In the genomic region with DNA sequence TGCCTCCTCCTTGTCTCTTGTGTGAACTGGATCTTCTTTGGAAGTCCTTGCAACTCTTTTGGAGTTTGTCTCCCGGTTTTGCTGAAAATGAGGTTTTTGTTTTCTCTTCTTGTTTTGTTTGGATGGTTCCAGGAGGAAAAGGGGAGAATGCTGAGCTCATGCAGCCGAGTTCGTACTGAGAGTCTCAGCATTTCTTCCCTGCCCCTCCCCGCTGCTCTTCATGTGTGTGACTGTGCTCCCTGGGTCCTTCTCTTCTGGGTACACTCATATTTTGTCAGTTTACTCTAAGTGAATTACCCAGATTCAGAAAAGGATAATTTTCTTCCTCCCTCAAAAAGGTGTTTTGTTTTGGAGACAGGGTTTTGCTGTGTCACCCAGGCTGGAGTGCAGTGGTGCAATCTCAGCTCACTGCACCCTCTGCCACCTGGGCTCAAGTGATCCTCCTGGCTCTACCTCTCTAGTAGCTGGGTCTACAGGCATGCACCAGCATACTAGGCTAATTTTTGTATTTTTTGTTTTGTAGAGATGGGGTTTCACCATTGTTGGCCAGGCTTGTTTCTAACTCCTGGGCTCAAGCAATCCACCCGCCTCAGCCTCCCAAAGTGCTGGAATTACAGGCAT, we compare ENCODE assay signal across 18 cellular contexts.
DNase-seq lines count a peak whose midpoint lies in the region; ATAC-seq and TF ChIP-seq lines count a peak whose summit lies in the region.
"Had no signal": no experiment of that assay in that cellular context is flagged by ENCODE, and none has a peak within 500 bp of the region (broad histone marks: within the 10 kb centered on the region; RNA-seq: fewer than 3 reads in every experiment).

No MANE protein-coding gene starts in this region.

- no peak overlapping the region for H3K4me3 Mint-ChIP-seq in activated T-cell treated with anti-CD3 and anti-CD28 coated beads, Interleukin-2, amount 50 U/mL, for 72 hours
- no peak overlapping the region for H3K4me3 Mint-ChIP-seq in activated T-helper 17 cell treated with anti-CD3 and anti-CD28 coated beads, Interleukin-2, amount 50 U/mL, for 72 hours
- H3K4me3 Mint-ChIP-seq in stimulated activated naive B cell treated with anti-CD40 and anti-IgM and Interleukin-4, amounts not matched to agents 10 μg/mL and 1 μg/mL and 100 μg/mL, for 72 hours, result no peak overlapping the region

- H3K36me3 Mint-ChIP-seq in activated T-cell treated with anti-CD3 and anti-CD28 coated beads, Interleukin-2, amount 50 U/mL, for 72 hours (ENCODE audit: insufficient read depth in 2 of 2), result peaks cover 3 to 7% of the 10 kb centered on the region in 2 donors
- peaks cover 85% of the 10 kb centered on the region for H3K36me3 Mint-ChIP-seq in activated T-helper 17 cell treated with anti-CD3 and anti-CD28 coated beads, Interleukin-2, amount 50 U/mL, for 72 hours (ENCODE audit: low read depth)
- H3K36me3 Mint-ChIP-seq in stimulated activated naive B cell treated with anti-CD40 and anti-IgM and Interleukin-4, amounts not matched to agents 10 μg/mL and 1 μg/mL and 100 μg/mL, for 72 hours, result peaks cover 34 to 40% of the 10 kb centered on the region in 2 donors

- no peak for TF ChIP-seq CTCF in left lung (IDR thresholded peaks at IDR 0.05)
- TF ChIP-seq CTCF in Peyer's patch (IDR thresholded peaks at IDR 0.05), result no peak

- no peak for DNase-seq in activated T-cell treated with anti-CD3 and anti-CD28 coated beads, Interleukin-2, amount 50 U/mL, for 72 hours
- no peak for DNase-seq in activated T-cell treated with anti-CD3 and anti-CD28 coated beads, Interleukin-2, amount 50 U/mL, for 1 hour
- DNase-seq in left lung (no peak), SJCRH30 (no peak), Peyer's patch (no peak)
- DNase-seq in stimulated activated naive B cell treated with anti-CD40 and anti-IgM and Interleukin-4, amounts not matched to agents 10 μg/mL and 1 μg/mL and 100 μg/mL, for 72 hours, result no peak
- DNase-seq: activated CD4-positive, alpha-beta T cell treated with anti-CD3 and anti-CD28 coated beads for 48 hours; activated CD8-positive, alpha-beta memory T cell treated with anti-CD3 and anti-CD28 coated beads, Interleukin-2, amount 50 U/mL, for 4 hours; C1 segment of cervical spinal cord; gastrocnemius medialis; MG63; NCI-H82; PC-9; psoas muscle; SK-N-SH; trophoblast cell had no signal

- no peak for TF ChIP-seq POLR2A in Peyer's patch (IDR thresholded peaks at IDR 0.05)

- H3K4me3 ChIP-seq in left lung (no peak overlapping the region), SJCRH30 (no peak overlapping the region), Peyer's patch (no peak overlapping the region)
- H3K4me3 ChIP-seq: gastrocnemius medialis, MG63, PC-9, psoas muscle had no signal

- ATAC-seq in activated T-cell treated with anti-CD3 and anti-CD28 coated beads, Interleukin-2, amount 50 U/mL, for 72 hours (replicated peaks in 1 of 2), result no peak
- no peak for ATAC-seq in activated T-helper 17 cell treated with anti-CD3 and anti-CD28 coated beads, Interleukin-2, amount 50 U/mL, for 72 hours (replicated peaks)
- ATAC-seq in left lung (peak; percentile 25), GM21423 (IDR thresholded peaks at IDR 0.05; ENCODE audit: unreplicated experiment) (no peak)
- ATAC-seq in stimulated activated naive B cell treated with anti-CD40 and anti-IgM and Interleukin-4, amounts not matched to agents 10 μg/mL and 1 μg/mL and 100 μg/mL, for 72 hours (replicated peaks), result no peak
- ATAC-seq: psoas muscle had no signal

- H3K9me3 Mint-ChIP-seq in activated T-cell treated with anti-CD3 and anti-CD28 coated beads, Interleukin-2, amount 50 U/mL, for 72 hours, result no peaks in the 10 kb centered on the region
- no peaks in the 10 kb centered on the region for H3K9me3 Mint-ChIP-seq in activated T-helper 17 cell treated with anti-CD3 and anti-CD28 coated beads, Interleukin-2, amount 50 U/mL, for 72 hours
- H3K9me3 Mint-ChIP-seq in stimulated activated naive B cell treated with anti-CD40 and anti-IgM and Interleukin-4, amounts not matched to agents 10 μg/mL and 1 μg/mL and 100 μg/mL, for 72 hours, result no peaks in the 10 kb centered on the region

- H3K27me3 Mint-ChIP-seq in activated T-cell treated with anti-CD3 and anti-CD28 coated beads, Interleukin-2, amount 50 U/mL, for 72 hours (ENCODE audit: low read depth), result no peaks in the 10 kb centered on the region
- H3K27me3 Mint-ChIP-seq in activated T-helper 17 cell treated with anti-CD3 and anti-CD28 coated beads, Interleukin-2, amount 50 U/mL, for 72 hours, result no peaks in the 10 kb centered on the region
- H3K27me3 Mint-ChIP-seq in stimulated activated naive B cell treated with anti-CD40 and anti-IgM and Interleukin-4, amounts not matched to agents 10 μg/mL and 1 μg/mL and 100 μg/mL, for 72 hours, result no peaks in the 10 kb centered on the region

- peaks cover 11% of the 10 kb centered on the region for H3K4me1 Mint-ChIP-seq in activated T-cell treated with anti-CD3 and anti-CD28 coated beads, Interleukin-2, amount 50 U/mL, for 72 hours (ENCODE audit: low read depth)
- H3K4me1 Mint-ChIP-seq in activated T-helper 17 cell treated with anti-CD3 and anti-CD28 coated beads, Interleukin-2, amount 50 U/mL, for 72 hours, result peaks cover 10% of the 10 kb centered on the region
- peaks cover 0 to 5% of the 10 kb centered on the region in 2 donors for H3K4me1 Mint-ChIP-seq in stimulated activated naive B cell treated with anti-CD40 and anti-IgM and Interleukin-4, amounts not matched to agents 10 μg/mL and 1 μg/mL and 100 μg/mL, for 72 hours

- H3K27ac ChIP-seq in left lung (no peak overlapping the region), SJCRH30 (no peak overlapping the region), Peyer's patch (no peak overlapping the region)
- H3K27ac ChIP-seq: PC-9, psoas muscle had no signal

- H3K27me3 ChIP-seq in left lung (no peaks in the 10 kb centered on the region), SJCRH30 (no peaks in the 10 kb centered on the region), Peyer's patch (no peaks in the 10 kb centered on the region)
- H3K27me3 ChIP-seq: gastrocnemius medialis, MG63 had no signal

- H3K9me3 ChIP-seq in left lung (no peaks in the 10 kb centered on the region), SJCRH30 (replicated peaks) (no peaks in the 10 kb centered on the region), Peyer's patch (no peaks in the 10 kb centered on the region)
- H3K9me3 ChIP-seq: gastrocnemius medialis, MG63, psoas muscle, SK-N-SH had no signal

- H3K4me1 ChIP-seq in left lung, result peaks cover 0 to 1% of the 10 kb centered on the region in 2 donors
- H3K4me1 ChIP-seq in SJCRH30, result no peaks in the 10 kb centered on the region
- no peaks in the 10 kb centered on the region for H3K4me1 ChIP-seq in Peyer's patch

- intact Hi-C loops in left lung (cut with DNase I), result no loop called here

- H3K36me3 ChIP-seq in left lung, result peaks cover 0 to 52% of the 10 kb centered on the region in 2 donors
- H3K36me3 ChIP-seq in SJCRH30, result peaks cover 67% of the 10 kb centered on the region
- peaks cover 0 to 44% (median 0%) of the 10 kb centered on the region in 3 donors for H3K36me3 ChIP-seq in Peyer's patch

- H3K27ac Mint-ChIP-seq in activated T-cell treated with anti-CD3 and anti-CD28 coated beads, Interleukin-2, amount 50 U/mL, for 72 hours, result peak overlapping the region; percentile 57
- peak overlapping the region; percentile 51 for H3K27ac Mint-ChIP-seq in activated T-helper 17 cell treated with anti-CD3 and anti-CD28 coated beads, Interleukin-2, amount 50 U/mL, for 72 hours
- peak overlapping the region; percentile 43 for H3K27ac Mint-ChIP-seq in stimulated activated naive B cell treated with anti-CD40 and anti-IgM and Interleukin-4, amounts not matched to agents 10 μg/mL and 1 μg/mL and 100 μg/mL, for 72 hours
